1 cellular context compared by ENCODE assay signal in genomic region chr17:8300629-8301242, GRCh38.
A peak's percentile ranks its signal among the peaks of the same experiment; 100 is the strongest.
TF ChIP-seq lines count a peak whose summit lies in the region.

No MANE protein-coding gene starts in this region.

TF ChIP-seq in HepG2, 621 proteins besides CTCF, POLR2A, EP300 and RAD21 (continued from another document and continues in another):
- TF ChIP-seq MIXL1 (CRISPR knock-in tag; IDR thresholded peaks at IDR 0.05) (peak; percentile 53; the same call in 1 of the 2 replicates), ATM (IDR thresholded peaks at IDR 0.05; ENCODE audit: borderline replicate concordance) (no peak), JUN (CRISPR knock-in tag; IDR thresholded peaks at IDR 0.05) (no peak), TFDP1 (CRISPR knock-in tag; IDR thresholded peaks at IDR 0.05; ENCODE audit: borderline replicate concordance) (peak; percentile 28; the same call in 1 of the 2 replicates), ZNF317 (CRISPR knock-in tag; IDR thresholded peaks at IDR 0.05) (no peak), ZNF614 (CRISPR knock-in tag; IDR thresholded peaks at IDR 0.05; ENCODE audit: borderline replicate concordance) (no peak), CBX1 (IDR thresholded peaks at IDR 0.05; ENCODE audit: low read depth) (peak; percentile 25), SETDB1 (CRISPR knock-in tag; IDR thresholded peaks at IDR 0.05; ENCODE audit: borderline replicate concordance) (no peak), ZNF547 (CRISPR knock-in tag; IDR thresholded peaks at IDR 0.05) (0 out of 2 replicates have a peak, but pooled peaks have one; percentile 26), SYNCRIP (IDR thresholded peaks at IDR 0.05; ENCODE audit: insufficient read depth, low read depth, low read length) (no peak), THAP11 (CRISPR knock-in tag; IDR thresholded peaks at IDR 0.05) (peak; percentile 38; the same call in 1 of the 2 replicates), ZNF382 (CRISPR knock-in tag; IDR thresholded peaks at IDR 0.05; ENCODE audit: borderline replicate concordance) (no peak), ZSCAN9 (CRISPR knock-in tag; IDR thresholded peaks at IDR 0.05; ENCODE audit: borderline replicate concordance) (0 out of 2 replicates have a peak, but pooled peaks have one; percentile 58), SOX13 (IDR thresholded peaks at IDR 0.05) (no peak), SOX13 (CRISPR knock-in tag; conservative IDR thresholded peaks at IDR 0.05 in 1 of 2, IDR thresholded peaks at IDR 0.05 in 1 of 2) (0 out of 4 replicates have a peak, but pooled peaks of 1 of the 2 experiments have one; percentile 19), KDM3A (CRISPR knock-in tag; IDR thresholded peaks at IDR 0.05; ENCODE audit: low read depth) (no peak), ZFP90 (CRISPR knock-in tag; IDR thresholded peaks at IDR 0.05; ENCODE audit: borderline replicate concordance) (no peak), MAFF (IDR thresholded peaks at IDR 0.05; ENCODE audit: low read depth, low read length) (no peak), ZNF75D (CRISPR knock-in tag; IDR thresholded peaks at IDR 0.05; ENCODE audit: borderline replicate concordance) (no peak), ETV5 (CRISPR knock-in tag; IDR thresholded peaks at IDR 0.05; ENCODE audit: borderline replicate concordance) (peak; percentile 17; the same call in 1 of the 2 replicates), ZNF691 (CRISPR knock-in tag; IDR thresholded peaks at IDR 0.05; ENCODE audit: borderline replicate concordance, low read depth) (peak; percentile 66; the same call in 1 of the 2 replicates), NCOA2 (CRISPR knock-in tag; IDR thresholded peaks at IDR 0.05) (peak; percentile 24; the same call in 1 of the 2 replicates), ZNF343 (CRISPR knock-in tag; IDR thresholded peaks at IDR 0.05) (0 out of 2 replicates have a peak, but pooled peaks have one; percentile 38), HDAC2 (CRISPR knock-in tag; IDR thresholded peaks at IDR 0.05) (no peak), ZBTB44 (CRISPR knock-in tag; IDR thresholded peaks at IDR 0.05) (peak; percentile 53; the same call in 1 of the 2 replicates), ISL2 (CRISPR knock-in tag; IDR thresholded peaks at IDR 0.05) (0 out of 2 replicates have a peak, but pooled peaks have one; percentile 29), ZNF468 (CRISPR knock-in tag; IDR thresholded peaks at IDR 0.05) (no peak), PITX1 (CRISPR knock-in tag; IDR thresholded peaks at IDR 0.05) (peak; percentile 21; the same call in 1 of the 2 replicates), ZNF34 (CRISPR knock-in tag; IDR thresholded peaks at IDR 0.05; ENCODE audit: borderline replicate concordance) (no peak), XRCC5 (optimal IDR thresholded peaks at IDR 0.05; ENCODE audit: low read length) (peak; percentile 76), ZNF235 (CRISPR knock-in tag; IDR thresholded peaks at IDR 0.05; ENCODE audit: borderline replicate concordance) (no peak), HOXA3 (CRISPR knock-in tag; IDR thresholded peaks at IDR 0.05) (peak; percentile 45; the same call in 1 of the 2 replicates), SAP130 (CRISPR knock-in tag; IDR thresholded peaks at IDR 0.05; ENCODE audit: low read depth) (peak; percentile 56), ZFX (CRISPR knock-in tag; IDR thresholded peaks at IDR 0.05; ENCODE audit: low read depth) (peak; percentile 40; the same call in 1 of the 2 replicates), MED1 (CRISPR knock-in tag; IDR thresholded peaks at IDR 0.05) (0 out of 2 replicates have a peak, but pooled peaks have one; percentile 38), ZNF770 (CRISPR knock-in tag; IDR thresholded peaks at IDR 0.05) (no peak), CCDC6 (CRISPR knock-in tag; IDR thresholded peaks at IDR 0.05) (0 out of 2 replicates have a peak, but pooled peaks have one; percentile 44)
- TF ChIP-seq, protein P1, sequence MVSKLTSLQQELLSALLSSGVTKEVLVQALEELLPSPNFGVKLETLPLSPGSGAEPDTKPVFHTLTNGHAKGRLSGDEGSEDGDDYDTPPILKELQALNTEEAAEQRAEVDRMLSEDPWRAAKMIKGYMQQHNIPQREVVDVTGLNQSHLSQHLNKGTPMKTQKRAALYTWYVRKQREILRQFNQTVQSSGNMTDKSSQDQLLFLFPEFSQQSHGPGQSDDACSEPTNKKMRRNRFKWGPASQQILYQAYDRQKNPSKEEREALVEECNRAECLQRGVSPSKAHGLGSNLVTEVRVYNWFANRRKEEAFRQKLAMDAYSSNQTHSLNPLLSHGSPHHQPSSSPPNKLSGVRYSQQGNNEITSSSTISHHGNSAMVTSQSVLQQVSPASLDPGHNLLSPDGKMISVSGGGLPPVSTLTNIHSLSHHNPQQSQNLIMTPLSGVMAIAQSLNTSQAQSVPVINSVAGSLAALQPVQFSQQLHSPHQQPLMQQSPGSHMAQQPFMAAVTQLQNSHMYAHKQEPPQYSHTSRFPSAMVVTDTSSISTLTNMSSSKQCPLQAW (CRISPR knock-in tag; IDR thresholded peaks at IDR 0.05), result peak; percentile 60; the same call in 1 of the 2 replicates
- TF ChIP-seq, protein P2, sequence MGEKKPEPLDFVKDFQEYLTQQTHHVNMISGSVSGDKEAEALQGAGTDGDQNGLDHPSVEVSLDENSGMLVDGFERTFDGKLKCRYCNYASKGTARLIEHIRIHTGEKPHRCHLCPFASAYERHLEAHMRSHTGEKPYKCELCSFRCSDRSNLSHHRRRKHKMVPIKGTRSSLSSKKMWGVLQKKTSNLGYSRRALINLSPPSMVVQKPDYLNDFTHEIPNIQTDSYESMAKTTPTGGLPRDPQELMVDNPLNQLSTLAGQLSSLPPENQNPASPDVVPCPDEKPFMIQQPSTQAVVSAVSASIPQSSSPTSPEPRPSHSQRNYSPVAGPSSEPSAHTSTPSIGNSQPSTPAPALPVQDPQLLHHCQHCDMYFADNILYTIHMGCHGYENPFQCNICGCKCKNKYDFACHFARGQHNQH (CRISPR knock-in tag; IDR thresholded peaks at IDR 0.05), result peak; percentile 63; the same call in 1 of the 2 replicates
- TF ChIP-seq, protein P3, sequence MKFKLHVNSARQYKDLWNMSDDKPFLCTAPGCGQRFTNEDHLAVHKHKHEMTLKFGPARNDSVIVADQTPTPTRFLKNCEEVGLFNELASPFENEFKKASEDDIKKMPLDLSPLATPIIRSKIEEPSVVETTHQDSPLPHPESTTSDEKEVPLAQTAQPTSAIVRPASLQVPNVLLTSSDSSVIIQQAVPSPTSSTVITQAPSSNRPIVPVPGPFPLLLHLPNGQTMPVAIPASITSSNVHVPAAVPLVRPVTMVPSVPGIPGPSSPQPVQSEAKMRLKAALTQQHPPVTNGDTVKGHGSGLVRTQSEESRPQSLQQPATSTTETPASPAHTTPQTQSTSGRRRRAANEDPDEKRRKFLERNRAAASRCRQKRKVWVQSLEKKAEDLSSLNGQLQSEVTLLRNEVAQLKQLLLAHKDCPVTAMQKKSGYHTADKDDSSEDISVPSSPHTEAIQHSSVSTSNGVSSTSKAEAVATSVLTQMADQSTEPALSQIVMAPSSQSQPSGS (CRISPR knock-in tag; IDR thresholded peaks at IDR 0.05), result peak; percentile 35; the same call in 1 of the 2 replicates
- TF ChIP-seq, protein P4, sequence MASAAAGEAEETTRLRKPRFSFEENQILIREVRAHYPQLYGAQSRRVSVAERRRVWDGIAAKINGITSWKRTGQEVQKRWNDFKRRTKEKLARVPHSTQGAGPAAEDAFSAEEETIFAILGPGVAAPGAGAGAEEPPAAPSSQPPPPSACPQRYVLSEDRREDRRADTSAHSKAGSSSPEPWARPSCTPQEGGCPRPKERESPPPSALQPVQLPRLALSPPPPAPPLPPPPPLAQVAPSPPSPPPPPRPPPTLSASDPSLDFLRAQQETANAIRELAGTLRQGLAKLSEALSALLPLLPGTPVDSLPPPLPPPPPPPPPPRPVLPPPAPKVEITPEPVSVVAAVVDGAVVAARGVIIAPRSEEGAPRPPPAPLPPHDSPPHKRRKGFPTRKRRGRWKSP (CRISPR knock-in tag; IDR thresholded peaks at IDR 0.05), result no peak
- TF ChIP-seq, protein P5, sequence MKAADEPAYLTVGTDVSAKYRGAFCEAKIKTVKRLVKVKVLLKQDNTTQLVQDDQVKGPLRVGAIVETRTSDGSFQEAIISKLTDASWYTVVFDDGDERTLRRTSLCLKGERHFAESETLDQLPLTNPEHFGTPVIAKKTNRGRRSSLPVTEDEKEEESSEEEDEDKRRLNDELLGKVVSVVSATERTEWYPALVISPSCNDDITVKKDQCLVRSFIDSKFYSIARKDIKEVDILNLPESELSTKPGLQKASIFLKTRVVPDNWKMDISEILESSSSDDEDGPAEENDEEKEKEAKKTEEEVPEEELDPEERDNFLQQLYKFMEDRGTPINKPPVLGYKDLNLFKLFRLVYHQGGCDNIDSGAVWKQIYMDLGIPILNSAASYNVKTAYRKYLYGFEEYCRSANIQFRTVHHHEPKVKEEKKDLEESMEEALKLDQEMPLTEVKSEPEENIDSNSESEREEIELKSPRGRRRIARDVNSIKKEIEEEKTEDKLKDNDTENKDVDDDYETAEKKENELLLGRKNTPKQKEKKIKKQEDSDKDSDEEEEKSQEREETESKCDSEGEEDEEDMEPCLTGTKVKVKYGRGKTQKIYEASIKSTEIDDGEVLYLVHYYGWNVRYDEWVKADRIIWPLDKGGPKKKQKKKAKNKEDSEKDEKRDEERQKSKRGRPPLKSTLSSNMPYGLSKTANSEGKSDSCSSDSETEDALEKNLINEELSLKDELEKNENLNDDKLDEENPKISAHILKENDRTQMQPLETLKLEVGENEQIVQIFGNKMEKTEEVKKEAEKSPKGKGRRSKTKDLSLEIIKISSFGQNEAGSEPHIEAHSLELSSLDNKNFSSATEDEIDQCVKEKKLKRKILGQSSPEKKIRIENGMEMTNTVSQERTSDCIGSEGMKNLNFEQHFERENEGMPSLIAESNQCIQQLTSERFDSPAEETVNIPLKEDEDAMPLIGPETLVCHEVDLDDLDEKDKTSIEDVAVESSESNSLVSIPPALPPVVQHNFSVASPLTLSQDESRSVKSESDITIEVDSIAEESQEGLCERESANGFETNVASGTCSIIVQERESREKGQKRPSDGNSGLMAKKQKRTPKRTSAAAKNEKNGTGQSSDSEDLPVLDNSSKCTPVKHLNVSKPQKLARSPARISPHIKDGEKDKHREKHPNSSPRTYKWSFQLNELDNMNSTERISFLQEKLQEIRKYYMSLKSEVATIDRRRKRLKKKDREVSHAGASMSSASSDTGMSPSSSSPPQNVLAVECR (CRISPR knock-in tag; IDR thresholded peaks at IDR 0.05; ENCODE audit: borderline replicate concordance), result peak; percentile 41; the same call in 1 of the 2 replicates
- TF ChIP-seq, protein P6, sequence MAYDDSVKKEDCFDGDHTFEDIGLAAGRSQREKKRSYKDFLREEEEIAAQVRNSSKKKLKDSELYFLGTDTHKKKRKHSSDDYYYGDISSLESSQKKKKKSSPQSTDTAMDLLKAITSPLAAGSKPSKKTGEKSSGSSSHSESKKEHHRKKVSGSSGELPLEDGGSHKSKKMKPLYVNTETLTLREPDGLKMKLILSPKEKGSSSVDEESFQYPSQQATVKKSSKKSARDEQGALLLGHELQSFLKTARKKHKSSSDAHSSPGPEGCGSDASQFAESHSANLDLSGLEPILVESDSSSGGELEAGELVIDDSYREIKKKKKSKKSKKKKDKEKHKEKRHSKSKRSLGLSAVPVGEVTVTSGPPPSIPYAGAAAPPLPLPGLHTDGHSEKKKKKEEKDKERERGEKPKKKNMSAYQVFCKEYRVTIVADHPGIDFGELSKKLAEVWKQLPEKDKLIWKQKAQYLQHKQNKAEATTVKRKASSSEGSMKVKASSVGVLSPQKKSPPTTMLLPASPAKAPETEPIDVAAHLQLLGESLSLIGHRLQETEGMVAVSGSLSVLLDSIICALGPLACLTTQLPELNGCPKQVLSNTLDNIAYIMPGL (CRISPR knock-in tag; IDR thresholded peaks at IDR 0.05; ENCODE audit: borderline replicate concordance in 1 of 2, low read depth in 1 of 2), result peak; percentile 77 to 83; a peak in 3 of 4 replicates
- TF ChIP-seq, protein P7, sequence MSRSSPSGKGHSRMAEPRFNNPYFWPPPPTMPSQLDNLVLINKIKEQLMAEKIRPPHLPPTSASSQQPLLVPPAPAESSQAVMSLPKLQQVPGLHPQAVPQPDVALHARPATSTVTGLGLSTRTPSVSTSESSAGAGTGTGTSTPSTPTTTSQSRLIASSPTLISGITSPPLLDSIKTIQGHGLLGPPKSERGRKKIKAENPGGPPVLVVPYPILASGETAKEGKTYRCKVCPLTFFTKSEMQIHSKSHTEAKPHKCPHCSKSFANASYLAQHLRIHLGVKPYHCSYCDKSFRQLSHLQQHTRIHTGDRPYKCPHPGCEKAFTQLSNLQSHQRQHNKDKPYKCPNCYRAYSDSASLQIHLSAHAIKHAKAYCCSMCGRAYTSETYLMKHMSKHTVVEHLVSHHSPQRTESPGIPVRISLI (CRISPR knock-in tag; IDR thresholded peaks at IDR 0.05; ENCODE audit: borderline replicate concordance), result no peak
